Comparison of ENCODE assay signal across 8 cellular contexts in the genomic region with DNA sequence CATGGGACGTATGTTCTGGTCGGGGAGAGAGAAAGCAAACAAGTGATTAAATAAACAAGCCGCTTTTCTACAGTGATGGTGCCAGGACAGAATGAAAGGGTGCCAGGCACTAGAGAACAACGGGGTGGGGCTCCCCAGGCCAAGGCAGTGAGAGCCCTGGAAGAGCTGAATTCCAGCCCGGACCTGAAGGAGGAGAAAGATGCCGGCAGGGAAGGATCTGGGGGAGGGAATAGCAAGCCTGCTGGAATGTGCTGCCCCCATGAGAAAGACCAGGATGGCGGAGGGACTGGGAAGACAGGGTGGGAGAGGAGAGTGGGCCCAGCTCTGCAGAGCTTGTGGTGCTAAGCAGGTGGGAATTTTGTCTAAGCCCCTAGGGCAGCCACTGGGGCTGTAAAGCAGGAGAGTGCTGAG. TPM values are rescaled to one million over a fixed set of nuclear protein-coding genes. Genes with fewer than 3 reads are reported as not detected.
DNase-seq lines count a peak whose midpoint lies in the region; ATAC-seq and TF ChIP-seq lines count a peak whose summit lies in the region.

No MANE protein-coding gene starts in this region.

- H3K18ac ChIP-seq in IMR-90 (ENCODE audit: low read depth, low read length), result peak overlapping the region; percentile 73
- H3K18ac ChIP-seq in mesenchymal stem cell (ENCODE audit: low read depth in 1 of 2, low read length in 2 of 2), result peak overlapping the region; percentile 91 to 96

- H3K9me3 ChIP-seq in IMR-90 (ENCODE audit: control insufficient read depth, insufficient read depth, low read length), result no peaks in the 10 kb centered on the region
- no peaks in the 10 kb centered on the region for H3K9me3 ChIP-seq in mesenchymal stem cell (ENCODE audit: control insufficient read depth, low read length)
- no peaks in the 10 kb centered on the region for H3K9me3 ChIP-seq in testis

- H2BK15ac ChIP-seq in IMR-90 (ENCODE audit: low read depth, low read length), result peak overlapping the region; percentile 99
- peak overlapping the region; percentile 8 for H2BK15ac ChIP-seq in mesenchymal stem cell (ENCODE audit: low read depth, poor library complexity, severe bottlenecking)

- no peak for DNase-seq in IMR-90
- no peak for DNase-seq in coronary artery (ENCODE audit: low spot score)
- DNase-seq in mesenchymal stem cell, result peak; percentile 56
- DNase-seq in testis, result no peak
- no peak for DNase-seq in NCI-H1436 (lab: John Stamatoyannopoulos, UW)
- no peak for DNase-seq in NCI-H226
- DNase-seq in stimulated activated CD4-positive, alpha-beta T cell treated with anti-CD3 and anti-CD28 coated beads, Interleukin-15, amount 100 ng/mL, for 24 hours, result no peak

- H4K8ac ChIP-seq in IMR-90 (ENCODE audit: low read depth in 2 of 2, low read length in 2 of 2) (peak overlapping the region; percentile 93 to 95), mesenchymal stem cell (ENCODE audit: low read length) (peak overlapping the region; percentile 96)

- peak overlapping the region; percentile 95 for H3K27ac ChIP-seq in IMR-90 (ENCODE audit: insufficient read depth, low read length)
- H3K27ac ChIP-seq in coronary artery, result peak overlapping the region; percentile 12 to 82
- no peak overlapping the region for H3K27ac ChIP-seq in mesenchymal stem cell (ENCODE audit: low read length, poor library complexity, severe bottlenecking)
- H3K27ac ChIP-seq in testis, result peak overlapping the region; percentile 53 to 77

- peak overlapping the region; percentile 95 for H2BK20ac ChIP-seq in IMR-90 (ENCODE audit: low read depth, low read length)

- H4K20me1 ChIP-seq in IMR-90 (ENCODE audit: insufficient read depth, low read length), result no peaks in the 10 kb centered on the region; the same call in 1 of the 2 replicates

- H3K4ac ChIP-seq in IMR-90 (ENCODE audit: low read depth, low read length) (peak overlapping the region; percentile 97), mesenchymal stem cell (ENCODE audit: low read depth in 1 of 2, low read length in 2 of 2) (peak overlapping the region; percentile 86 to 90)

- H2BK5ac ChIP-seq in IMR-90 (ENCODE audit: low read depth, low read length, poor library complexity, severe bottlenecking) (peak overlapping the region; percentile 86), mesenchymal stem cell (ENCODE audit: low read depth, low read length, poor library complexity, severe bottlenecking) (no peak overlapping the region)

- WGBS in IMR-90 (ENCODE audit: extremely low coverage in 2 of 2, insufficient read length in 1 of 2), 2 experiments, result 14% methylated on average over 4 of the region's 7 CpGs; no CpG with 5 or more reads in 1 of the 2 experiments
- WGBS in mesenchymal stem cell, result 25% methylated on average over 7 of the region's 7 CpGs
- 39 to 42% methylated on average over 7 of the region's 7 CpGs for WGBS in testis, 2 donors

- intact Hi-C loops in IMR-90 (cut with micrococcal nuclease), result no loop called here
- intact Hi-C loops in testis (cut with DNase I; ENCODE audit: low total_unique reads), result no loop called here

- POLR2A ChIA-PET in IMR-90 (lab: Charles Lee; ENCODE audit: unreplicated experiment), result interaction anchor here (0.5 kb wide), 1 partner anchor 81 kb away, joined by 3 read pairs; no protein-coding TSS in a partner anchor

- H3K36me3 ChIP-seq in IMR-90 (ENCODE audit: control insufficient read depth, insufficient read depth, low read length) (peaks cover 12% of the 10 kb centered on the region), mesenchymal stem cell (ENCODE audit: control insufficient read depth in 1 of 2, insufficient read depth in 2 of 2, low read depth in 1 of 2, low read length in 2 of 2) (peaks cover 0 to 12% of the 10 kb centered on the region in 2 experiments), testis (ENCODE audit: low read depth, missing control alignments) (no peaks in the 10 kb centered on the region)

- peak overlapping the region; percentile 91 for H4K5ac ChIP-seq in IMR-90 (ENCODE audit: low read depth, low read length)

- H3K14ac ChIP-seq in IMR-90 (replicated peaks; ENCODE audit: low read depth, low read length) (peak overlapping the region; percentile 96), mesenchymal stem cell (ENCODE audit: low read length in 2 of 2) (no peak overlapping the region)

- peak overlapping the region; percentile 91 for H2AFZ ChIP-seq in IMR-90 (replicated peaks; ENCODE audit: low read length, poor library complexity)
- peak overlapping the region; percentile 55 for H2AFZ ChIP-seq in mesenchymal stem cell (ENCODE audit: low read depth, low read length)

- peak overlapping the region; percentile 92 to 98 for H2BK12ac ChIP-seq in mesenchymal stem cell (ENCODE audit: low read length in 2 of 2)

- H2AK5ac ChIP-seq in IMR-90 (ENCODE audit: low read depth, low read length) (peak overlapping the region; percentile 98), mesenchymal stem cell (ENCODE audit: low read length, severe bottlenecking) (peak overlapping the region; percentile 49)

- BruUV-seq in IMR-90 (replicated peaks; lab: Mats Ljungman, UMichigan), result no TSS peak

- H3K4me1 ChIP-seq in IMR-90 (ENCODE audit: control insufficient read depth, insufficient read depth, low read length) (peaks cover 40% of the 10 kb centered on the region), mesenchymal stem cell (ENCODE audit: control insufficient read depth, insufficient read depth, low read depth, low read length) (peaks cover 42% of the 10 kb centered on the region), testis (peaks cover 42% of the 10 kb centered on the region)

- TF ChIP-seq POLR2A in IMR-90 (IDR thresholded peaks at IDR 0.05; ENCODE audit: low read depth, low read length) (no peak), testis (IDR thresholded peaks at IDR 0.05) (no peak)

- CTCF ChIA-PET in IMR-90 (lab: Yijun Ruan, JAX), result interaction anchor here (1.1 to 1.3 kb wide), 2 partner anchors 11 to 81 kb away, joined by 3 to 6 read pairs; no protein-coding TSS in a partner anchor

- H3K4me2 ChIP-seq in IMR-90 (ENCODE audit: low read depth, low read length) (no peak overlapping the region), mesenchymal stem cell (ENCODE audit: low read length, poor library complexity, severe bottlenecking) (no peak overlapping the region)

- peak overlapping the region; percentile 91 for H3K56ac ChIP-seq in IMR-90 (ENCODE audit: extremely low read depth, insufficient read depth, low read length)

- peak overlapping the region; percentile 48 for H3K9ac ChIP-seq in IMR-90 (ENCODE audit: low read depth, low read length)
- peak overlapping the region; percentile 60 for H3K9ac ChIP-seq in mesenchymal stem cell (ENCODE audit: low read length)

- H3K79me1 ChIP-seq in IMR-90 (ENCODE audit: low read depth in 1 of 2, low read length in 2 of 2) (peaks cover 8 to 38% of the 10 kb centered on the region in 2 experiments; a peak in 3 of 4 replicates), mesenchymal stem cell (replicated peaks; ENCODE audit: low read length, poor library complexity, severe bottlenecking) (peaks cover 6% of the 10 kb centered on the region)

- dilution Hi-C loops in IMR-90 (cut with HindIII; ENCODE audit: low sequenced_read_pairs, unreplicated experiment), result no loop called here

- H2BK120ac ChIP-seq in IMR-90 (ENCODE audit: low read depth, low read length) (peak overlapping the region; percentile 95), mesenchymal stem cell (ENCODE audit: low read depth, low read length) (peak overlapping the region; percentile 98)

- peak overlapping the region; percentile 96 for H2AK9ac ChIP-seq in IMR-90 (replicated peaks; ENCODE audit: low read depth, low read length, poor library complexity)

- TF ChIP-seq CTCF in IMR-90 (conservative IDR thresholded peaks at IDR 0.05; ENCODE audit: low read depth, low read length) (no peak), coronary artery (IDR thresholded peaks at IDR 0.05) (no peak), testis (IDR thresholded peaks at IDR 0.05) (no peak)

- ATAC-seq in IMR-90 (ENCODE audit: low read depth) (peak; percentile 29), HG02938 (IDR thresholded peaks at IDR 0.05; ENCODE audit: unreplicated experiment) (no peak)

- no peak for TF ChIP-seq RAD21 in IMR-90 (IDR thresholded peaks at IDR 0.05; ENCODE audit: low read length)

- H3K9me1 ChIP-seq in IMR-90 (ENCODE audit: insufficient read depth, low read length), result peaks cover 31% of the 10 kb centered on the region

- H4K91ac ChIP-seq in IMR-90 (ENCODE audit: insufficient read depth, low read depth, low read length), result peak overlapping the region; percentile 96
- H4K91ac ChIP-seq in mesenchymal stem cell (ENCODE audit: low read length), result peak overlapping the region; percentile 96

- H3K23ac ChIP-seq in IMR-90 (ENCODE audit: low read depth, low read length) (peak overlapping the region; percentile 96), mesenchymal stem cell (ENCODE audit: low read length in 2 of 2) (no peak overlapping the region)

- H3K4me3 ChIP-seq in IMR-90 (ENCODE audit: insufficient read depth, low read depth, low read length) (no peak overlapping the region), coronary artery (no peak overlapping the region), mesenchymal stem cell (ENCODE audit: insufficient read depth in 1 of 2, low read depth in 1 of 2, low read length in 2 of 2) (no peak overlapping the region), testis (no peak overlapping the region)

- in situ Hi-C loops in IMR-90 (cut with MboI; ENCODE audit: low sequenced_read_pairs), result no loop called here

- H3K27me3 ChIP-seq in IMR-90 (ENCODE audit: control insufficient read depth, insufficient read depth, low read length), result no peaks in the 10 kb centered on the region
- H3K27me3 ChIP-seq in mesenchymal stem cell (ENCODE audit: control insufficient read depth in 1 of 2, insufficient read depth in 1 of 2, low read length in 2 of 2), result no peaks in the 10 kb centered on the region
- no peaks in the 10 kb centered on the region for H3K27me3 ChIP-seq in testis

RNA-seq across cellular contexts. Expression of a gene that starts 7.5 kb away (rescaled TPM):
- total RNA-seq in IMR-90 (2012; rRNA removed), result 0.54 and 0.83 TPM in 2 replicates
- 13.7 and 14.9 TPM in 2 replicates for polyA plus RNA-seq in IMR-90 (2012; rRNA removed)
- 10.8 and 34.1 TPM in 2 replicates for polyA plus RNA-seq in IMR-90 (2012; cell fraction: cytosol; rRNA removed)
- polyA plus RNA-seq in IMR-90 (2012; cell fraction: nucleus; rRNA removed; ENCODE audit: low replicate concordance), result 54.0 and 64.7 TPM in 2 replicates
- polyA plus RNA-seq in mesenchymal stem cell (2013, experiment 1 of 2), result 36.2 TPM
- 36.0 TPM for polyA plus RNA-seq in mesenchymal stem cell (2013, experiment 2 of 2)
- total RNA-seq in testis, result 1 to 10 TPM; 7.0 to 7.6 TPM
- 4.0 TPM for polyA plus RNA-seq in testis (ENCODE audit: insufficient read depth, low read depth, low replicate concordance)

RNA-seq across cellular contexts. Expression of a gene that starts 54.1 kb away (rescaled TPM):
- total RNA-seq in IMR-90 (2012; rRNA removed) (44.6 and 49.7 TPM in 2 replicates), testis (100 to 1,000 TPM; 472 to 531 TPM)
- polyA plus RNA-seq in IMR-90 (2012; rRNA removed) (55.0 and 62.3 TPM in 2 replicates), testis (ENCODE audit: insufficient read depth, low read depth, low replicate concordance) (479 TPM)
- 122 and 166 TPM in 2 replicates for polyA plus RNA-seq in IMR-90 (2012; cell fraction: cytosol; rRNA removed)
- 88.0 and 111 TPM in 2 replicates for polyA plus RNA-seq in IMR-90 (2012; cell fraction: nucleus; rRNA removed; ENCODE audit: low replicate concordance)
- 37.3 TPM for polyA plus RNA-seq in mesenchymal stem cell (2013, experiment 1 of 2)
- 35.5 TPM for polyA plus RNA-seq in mesenchymal stem cell (2013, experiment 2 of 2)
